Comparison of ENCODE assay signal across 8 cellular contexts in genomic region chr16:87869061-87869878, GRCh38. TPM values are rescaled to one million over a fixed set of nuclear protein-coding genes. Genes with fewer than 3 reads are reported as not detected.
DNase-seq lines count a peak whose midpoint lies in the region; ATAC-seq and TF ChIP-seq lines count a peak whose summit lies in the region.
"Not testable (repeated sequence)": the region's sequence is repeated elsewhere in the genome, so short reads cannot be mapped to it uniquely, and the experiment has no call there.

Gene SLC7A5, minus strand, starts transcription at chr16:87869507. Its CDS starts 85 bp downstream, at chr16:87869422.

- H3K4me1 Mint-ChIP-seq in activated CD8-positive, alpha-beta T cell treated with anti-CD3 and anti-CD28 coated beads, Interleukin-2, amount 10 ng/mL, durations not matched to agents 7 days and 5 days (ENCODE audit: low read depth), result peaks cover 70% of the 10 kb centered on the region

- intact Hi-C loops in left lung (cut with DNase I), result not testable (repeated sequence)

- peak; percentile 98 for TF ChIP-seq POLR2A in GM18951 (IDR thresholded peaks at IDR 0.05; ENCODE audit: extremely low read depth, insufficient read depth, insufficient read length)

- not testable (repeated sequence) for H3K27me3 Mint-ChIP-seq in activated CD8-positive, alpha-beta T cell treated with anti-CD3 and anti-CD28 coated beads, Interleukin-2, amount 10 ng/mL, durations not matched to agents 7 days and 5 days (ENCODE audit: low read depth)

- not testable (repeated sequence) for H3K9me3 ChIP-seq in left lung

- not testable (repeated sequence) for TF ChIP-seq CTCF in AG04449 (IDR thresholded peaks at IDR 0.05; ENCODE audit: insufficient read depth, low read length, missing control alignments); left lung (IDR thresholded peaks at IDR 0.05)

- POLR2A ChIA-PET in AG04449 (lab: Yijun Ruan, JAX), result interaction anchor here (0.6 to 6.2 kb wide), 17 partner anchors 8 to 103 kb away, joined by 3 to 104 read pairs (median 4); partner anchors contain the start of genes BANP and KLHDC4
- POLR2A ChIA-PET in activated CD8-positive, alpha-beta T cell treated with anti-CD3 and anti-CD28 coated beads, Interleukin-2, amount 10 ng/mL, durations not matched to agents 7 days and 5 days (lab: Charles Lee), result interaction anchor here (0.6 to 8.9 kb wide), 9 partner anchors 14 to 268 kb away, joined by 3 to 96 read pairs (median 4); partner anchors contain the start of gene KLHDC4

- H3K27me3 ChIP-seq in left lung, result peaks cover 0 to 14% of the 10 kb centered on the region in 2 donors

- ATAC-seq in HG03159 (IDR thresholded peaks at IDR 0.05; ENCODE audit: unreplicated experiment) (peak; percentile 50), left lung (peak; percentile 65)
- peak; percentile 74 for ATAC-seq in activated CD8-positive, alpha-beta T cell treated with anti-CD3 and anti-CD28 coated beads, Interleukin-2, amount 10 ng/mL, durations not matched to agents 7 days and 5 days

- CTCF ChIA-PET in AG04449 (lab: Yijun Ruan, JAX), result interaction anchor here (3.7 to 8.9 kb wide), 4 partner anchors 19 to 100 kb away, joined by 39 to 257 read pairs (median 57); no protein-coding TSS in a partner anchor
- CTCF ChIA-PET in activated CD8-positive, alpha-beta T cell treated with anti-CD3 and anti-CD28 coated beads, Interleukin-2, amount 10 ng/mL, durations not matched to agents 7 days and 5 days (lab: Charles Lee), result interaction anchor here (0.7 to 13.0 kb wide), 8 partner anchors 11 to 102 kb away, joined by 3 to 493 read pairs (median 32); partner anchors contain the start of gene KLHDC4

- H3K4me1 ChIP-seq in left lung, result peaks cover 3 to 63% of the 10 kb centered on the region in 2 donors

- in situ Hi-C loops in GM18951 (cut with MboI; ENCODE audit: low sequenced_read_pairs, unreplicated experiment), result not testable (repeated sequence)

- peaks cover 37% of the 10 kb centered on the region for H3K36me3 Mint-ChIP-seq in activated CD8-positive, alpha-beta T cell treated with anti-CD3 and anti-CD28 coated beads, Interleukin-2, amount 10 ng/mL, durations not matched to agents 7 days and 5 days (ENCODE audit: low read depth)

- DNase-seq in AG04449 (ENCODE audit: low read depth, low spot score), result not testable (repeated sequence)
- DNase-seq in NOMO-1 treated with DMSO at 0.1 percent for 48 hours (lab: John Stamatoyannopoulos, UW; ENCODE audit: unreplicated experiment), result peak; percentile 22
- peak; percentile 91 for DNase-seq in activated CD8-positive, alpha-beta T cell treated with anti-CD3 and anti-CD28 coated beads, Interleukin-2, amount 10 ng/mL, durations not matched to agents 7 days and 5 days
- DNase-seq in dermis blood vessel endothelial cell, result peak; percentile 84
- DNase-seq in left lung, result peak; percentile 85 to 98
- DNase-seq in stimulated activated CD4-positive, alpha-beta T cell treated with anti-CD3 and anti-CD28 coated beads, Interleukin-1b, Interleukin-23, amount 100 ng/mL, for 1 hour (ENCODE audit: low read depth in 2 of 2), result peak; percentile 79 to 92

- H3K36me3 ChIP-seq in left lung, result not testable (repeated sequence)

- peak within 1 kb of the TSS; percentile 81 for H3K4me3 Mint-ChIP-seq in activated CD8-positive, alpha-beta T cell treated with anti-CD3 and anti-CD28 coated beads, Interleukin-2, amount 10 ng/mL, durations not matched to agents 7 days and 5 days

- not testable (repeated sequence) for H3K9me3 Mint-ChIP-seq in activated CD8-positive, alpha-beta T cell treated with anti-CD3 and anti-CD28 coated beads, Interleukin-2, amount 10 ng/mL, durations not matched to agents 7 days and 5 days (ENCODE audit: insufficient read depth)

- peak within 1 kb of the TSS in 1 of 2 donors; percentile 61 for H3K27ac ChIP-seq in left lung

- H3K27ac Mint-ChIP-seq in activated CD8-positive, alpha-beta T cell treated with anti-CD3 and anti-CD28 coated beads, Interleukin-2, amount 10 ng/mL, durations not matched to agents 7 days and 5 days, result peak within 1 kb of the TSS; percentile 94

- H3K4me3 ChIP-seq in AG04449 (ENCODE audit: low read depth, low read length) (peak within 1 kb of the TSS; percentile 68), left lung (peak within 1 kb of the TSS; percentile 46 to 60)

RNA-seq across cellular contexts. Expression of gene SLC7A5, which starts in this region (rescaled TPM):
- total RNA-seq in activated CD8-positive, alpha-beta T cell treated with anti-CD3 and anti-CD28 coated beads, Interleukin-2, amount 10 ng/mL, durations not matched to agents 7 days and 5 days, result 100 to 1,000 TPM; 114 to 118 TPM
- total RNA-seq in dermis blood vessel endothelial cell (5.1 and 7.8 TPM in 2 replicates), left lung (10 to 100 TPM; 10.6 to 35.0 TPM)
